Comparison of ENCODE assay signal across 13 cellular contexts in the genomic region with DNA sequence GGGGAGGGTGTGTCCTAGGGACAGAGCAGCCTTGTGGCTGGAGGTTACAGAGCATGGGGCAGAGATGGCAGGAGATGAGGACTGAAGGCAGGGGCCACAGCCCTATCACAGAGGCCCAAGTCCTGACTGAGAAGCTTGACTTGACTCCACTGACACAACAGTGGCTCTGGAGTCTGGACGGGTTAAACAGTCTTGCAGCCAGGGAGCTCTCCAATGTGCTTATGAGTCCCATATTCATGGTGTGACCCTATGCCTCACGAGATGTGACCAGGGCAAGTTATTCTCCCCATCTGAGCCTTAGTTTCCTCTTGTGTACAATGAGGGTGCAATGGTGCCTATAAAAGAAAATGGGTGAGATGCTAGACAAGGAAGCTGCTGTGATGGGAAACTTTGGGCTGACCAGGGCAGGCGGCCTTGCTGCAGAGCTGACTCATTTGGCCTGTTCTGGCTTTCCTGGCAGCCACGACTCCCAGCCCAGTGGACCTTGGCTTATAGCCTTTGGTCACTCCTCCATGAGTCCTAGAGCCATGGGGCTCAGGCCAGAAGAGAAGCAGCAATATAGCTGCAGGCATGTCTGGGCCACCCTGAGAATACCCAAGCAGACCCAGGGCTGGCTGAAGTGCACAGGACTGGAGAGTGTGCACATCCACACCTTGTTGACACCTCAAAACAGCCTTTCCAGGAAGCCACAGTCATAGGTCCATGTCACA. TPM values are rescaled to one million over a fixed set of nuclear protein-coding genes. Genes with fewer than 3 reads are reported as not detected.
DNase-seq lines count a peak whose midpoint lies in the region; ATAC-seq and TF ChIP-seq lines count a peak whose summit lies in the region.
"Had no signal": no experiment of that assay in that cellular context is flagged by ENCODE, and none has a peak within 500 bp of the region (broad histone marks: within the 10 kb centered on the region; RNA-seq: fewer than 3 reads in every experiment).

No MANE protein-coding gene starts in this region.

- intact Hi-C loops in activated CD8-positive, alpha-beta T cell treated with anti-CD3 and anti-CD28 coated beads for 36 hours (cut with micrococcal nuclease) = loop anchor here (2.0 kb wide), 1 partner anchor 87 kb away; no protein-coding TSS in a partner anchor

- no peak overlapping the region for H3K4me3 ChIP-seq in thoracic aorta
- H3K4me3 ChIP-seq: BLaER1, upper lobe of right lung had no signal

- no peak overlapping the region for H3K4me3 Mint-ChIP-seq in activated naive CD8-positive, alpha-beta T cell treated with anti-CD3 and anti-CD28 coated beads, Interleukin-2, amount 10 ng/mL, durations not matched to agents 7 days and 5 days
- H3K4me3 Mint-ChIP-seq in activated naive CD8-positive, alpha-beta T cell treated with anti-CD3 and anti-CD28 coated beads, Interleukin-2, amount 50 U/mL, for 24 hours = no peak overlapping the region
- no peak overlapping the region for H3K4me3 Mint-ChIP-seq in activated CD8-positive, alpha-beta T cell treated with anti-CD3 and anti-CD28 coated beads for 36 hours
- H3K4me3 Mint-ChIP-seq in immature natural killer cell = peak overlapping the region; percentile 63 to 79 (median 71)
- H3K4me3 Mint-ChIP-seq in activated T-cell treated with anti-CD3 and anti-CD28 coated beads, Interleukin-2, amount 50 U/mL, for 4 hours = no peak overlapping the region

- CTCF ChIA-PET in activated CD8-positive, alpha-beta T cell treated with anti-CD3 and anti-CD28 coated beads for 36 hours (lab: Charles Lee) = interaction anchor here (1.6 to 2.0 kb wide), 2 partner anchors 12 to 132 kb away, joined by 4 to 10 read pairs; no protein-coding TSS in a partner anchor

- TF ChIP-seq CTCF in activated CD8-positive, alpha-beta T cell treated with anti-CD3 and anti-CD28 coated beads for 36 hours (IDR thresholded peaks at IDR 0.05) = no peak
- TF ChIP-seq CTCF in thoracic aorta (IDR thresholded peaks at IDR 0.05) = no peak

- POLR2A ChIA-PET in activated naive CD8-positive, alpha-beta T cell treated with anti-CD3 and anti-CD28 coated beads, Interleukin-2, amount 10 ng/mL, durations not matched to agents 7 days and 5 days (lab: Charles Lee) = no interaction called here
- POLR2A ChIA-PET in activated CD8-positive, alpha-beta T cell treated with anti-CD3 and anti-CD28 coated beads for 36 hours (lab: Charles Lee) = no interaction called here

- ATAC-seq in activated naive CD8-positive, alpha-beta T cell treated with anti-CD3 and anti-CD28 coated beads, Interleukin-2, amount 10 ng/mL, durations not matched to agents 7 days and 5 days (ENCODE audit: low read depth) = no peak
- ATAC-seq in activated naive CD8-positive, alpha-beta T cell treated with anti-CD3 and anti-CD28 coated beads, Interleukin-2, amount 50 U/mL, for 24 hours = no peak
- no peak for ATAC-seq in activated CD8-positive, alpha-beta T cell treated with anti-CD3 and anti-CD28 coated beads for 36 hours
- peak; percentile 16 for ATAC-seq in thoracic aorta (ENCODE audit: insufficient number of reproducible peaks, low FRiP score, low read depth)
- ATAC-seq in GM21447 (IDR thresholded peaks at IDR 0.05; ENCODE audit: unreplicated experiment) = no peak
- ATAC-seq in activated T-cell treated with anti-CD3 and anti-CD28 coated beads, Interleukin-2, amount 50 U/mL, for 4 hours = no peak
- ATAC-seq: upper lobe of right lung had no signal

- no peaks in the 10 kb centered on the region for H3K9me3 Mint-ChIP-seq in activated naive CD8-positive, alpha-beta T cell treated with anti-CD3 and anti-CD28 coated beads, Interleukin-2, amount 10 ng/mL, durations not matched to agents 7 days and 5 days
- no peaks in the 10 kb centered on the region for H3K9me3 Mint-ChIP-seq in activated naive CD8-positive, alpha-beta T cell treated with anti-CD3 and anti-CD28 coated beads, Interleukin-2, amount 50 U/mL, for 24 hours
- no peaks in the 10 kb centered on the region for H3K9me3 Mint-ChIP-seq in activated CD8-positive, alpha-beta T cell treated with anti-CD3 and anti-CD28 coated beads for 36 hours
- no peaks in the 10 kb centered on the region for H3K9me3 Mint-ChIP-seq in immature natural killer cell
- no peaks in the 10 kb centered on the region for H3K9me3 Mint-ChIP-seq in activated T-cell treated with anti-CD3 and anti-CD28 coated beads, Interleukin-2, amount 50 U/mL, for 4 hours

- H3K36me3 Mint-ChIP-seq in activated naive CD8-positive, alpha-beta T cell treated with anti-CD3 and anti-CD28 coated beads, Interleukin-2, amount 10 ng/mL, durations not matched to agents 7 days and 5 days = no peaks in the 10 kb centered on the region
- no peaks in the 10 kb centered on the region for H3K36me3 Mint-ChIP-seq in activated naive CD8-positive, alpha-beta T cell treated with anti-CD3 and anti-CD28 coated beads, Interleukin-2, amount 50 U/mL, for 24 hours (ENCODE audit: low read depth)
- H3K36me3 Mint-ChIP-seq in activated CD8-positive, alpha-beta T cell treated with anti-CD3 and anti-CD28 coated beads for 36 hours (ENCODE audit: low read depth) = no peaks in the 10 kb centered on the region
- H3K36me3 Mint-ChIP-seq in immature natural killer cell = no peaks in the 10 kb centered on the region
- H3K36me3 Mint-ChIP-seq in activated T-cell treated with anti-CD3 and anti-CD28 coated beads, Interleukin-2, amount 50 U/mL, for 4 hours (ENCODE audit: insufficient read depth) = no peaks in the 10 kb centered on the region

- no peak overlapping the region for H3K27ac ChIP-seq in thoracic aorta
- H3K27ac ChIP-seq: BLaER1, upper lobe of right lung, WERI-Rb-1 had no signal

- peaks cover 6 to 27% of the 10 kb centered on the region in 2 donors for H3K4me1 ChIP-seq in thoracic aorta (ENCODE audit: control insufficient read depth in 1 of 2, low read depth in 2 of 2)

- H3K4me1 Mint-ChIP-seq in activated naive CD8-positive, alpha-beta T cell treated with anti-CD3 and anti-CD28 coated beads, Interleukin-2, amount 10 ng/mL, durations not matched to agents 7 days and 5 days = peaks cover 50% of the 10 kb centered on the region
- peaks cover 47% of the 10 kb centered on the region for H3K4me1 Mint-ChIP-seq in activated naive CD8-positive, alpha-beta T cell treated with anti-CD3 and anti-CD28 coated beads, Interleukin-2, amount 50 U/mL, for 24 hours
- peaks cover 42% of the 10 kb centered on the region for H3K4me1 Mint-ChIP-seq in activated CD8-positive, alpha-beta T cell treated with anti-CD3 and anti-CD28 coated beads for 36 hours (ENCODE audit: low read depth)
- peaks cover 81 to 88% of the 10 kb centered on the region in 2 donors for H3K4me1 Mint-ChIP-seq in immature natural killer cell
- H3K4me1 Mint-ChIP-seq in activated T-cell treated with anti-CD3 and anti-CD28 coated beads, Interleukin-2, amount 50 U/mL, for 4 hours (ENCODE audit: low read depth) = peaks cover 47% of the 10 kb centered on the region

- DNase-seq in activated naive CD8-positive, alpha-beta T cell treated with anti-CD3 and anti-CD28 coated beads, Interleukin-2, amount 10 ng/mL, durations not matched to agents 7 days and 5 days = no peak
- no peak for DNase-seq in activated naive CD8-positive, alpha-beta T cell treated with anti-CD3 and anti-CD28 coated beads, Interleukin-2, amount 50 U/mL, for 24 hours
- DNase-seq in activated CD8-positive, alpha-beta T cell treated with anti-CD3 and anti-CD28 coated beads for 36 hours = no peak
- DNase-seq in immature natural killer cell (no peak), thoracic aorta (ENCODE audit: low spot score) (no peak), amygdala (lab: John Stamatoyannopoulos, UW) (no peak)
- DNase-seq in activated T-cell treated with anti-CD3 and anti-CD28 coated beads, Interleukin-2, amount 50 U/mL, for 4 hours = no peak
- DNase-seq: NCI-H187, OCI-M1, upper lobe of right lung, WERI-Rb-1 had no signal

- H3K36me3 ChIP-seq in thoracic aorta = no peaks in the 10 kb centered on the region
- H3K36me3 ChIP-seq: BLaER1, upper lobe of right lung, WERI-Rb-1 had no signal

- no peaks in the 10 kb centered on the region for H3K9me3 ChIP-seq in thoracic aorta
- H3K9me3 ChIP-seq: BLaER1, upper lobe of right lung had no signal

- no peaks in the 10 kb centered on the region for H3K27me3 ChIP-seq in thoracic aorta (replicated peaks; ENCODE audit: insufficient read depth)
- H3K27me3 ChIP-seq: BLaER1 had no signal

- peak overlapping the region; percentile 60 for H3K27ac Mint-ChIP-seq in activated naive CD8-positive, alpha-beta T cell treated with anti-CD3 and anti-CD28 coated beads, Interleukin-2, amount 10 ng/mL, durations not matched to agents 7 days and 5 days
- no peak overlapping the region for H3K27ac Mint-ChIP-seq in activated naive CD8-positive, alpha-beta T cell treated with anti-CD3 and anti-CD28 coated beads, Interleukin-2, amount 50 U/mL, for 24 hours
- peak overlapping the region; percentile 46 for H3K27ac Mint-ChIP-seq in activated CD8-positive, alpha-beta T cell treated with anti-CD3 and anti-CD28 coated beads for 36 hours
- peak overlapping the region; percentile 92 to 96 (median 94) for H3K27ac Mint-ChIP-seq in immature natural killer cell

- no peaks in the 10 kb centered on the region for H3K27me3 Mint-ChIP-seq in activated naive CD8-positive, alpha-beta T cell treated with anti-CD3 and anti-CD28 coated beads, Interleukin-2, amount 10 ng/mL, durations not matched to agents 7 days and 5 days
- H3K27me3 Mint-ChIP-seq in activated naive CD8-positive, alpha-beta T cell treated with anti-CD3 and anti-CD28 coated beads, Interleukin-2, amount 50 U/mL, for 24 hours = no peaks in the 10 kb centered on the region
- H3K27me3 Mint-ChIP-seq in activated CD8-positive, alpha-beta T cell treated with anti-CD3 and anti-CD28 coated beads for 36 hours = no peaks in the 10 kb centered on the region
- peaks cover 0 to 7% (median 2%) of the 10 kb centered on the region in 3 donors for H3K27me3 Mint-ChIP-seq in immature natural killer cell (ENCODE audit: low read depth in 3 of 3)
- H3K27me3 Mint-ChIP-seq in activated T-cell treated with anti-CD3 and anti-CD28 coated beads, Interleukin-2, amount 50 U/mL, for 4 hours (ENCODE audit: low read depth) = no peaks in the 10 kb centered on the region

RNA-seq across cellular contexts. Expression of a gene that starts 2.8 kb away (rescaled TPM):
- 10 to 100 TPM in 1 of 2 experiments, 1 to 10 TPM in 1; 9.0 to 10.1 TPM for total RNA-seq in activated naive CD8-positive, alpha-beta T cell treated with anti-CD3 and anti-CD28 coated beads, Interleukin-2, amount 10 ng/mL, durations not matched to agents 7 days and 5 days
- total RNA-seq in activated CD8-positive, alpha-beta T cell treated with anti-CD3 and anti-CD28 coated beads for 36 hours = 1 to 10 TPM; 3.3 to 3.5 TPM
- 10 to 100 TPM in 1 of 3 donors, 1 to 10 TPM in 2; 5.2 to 13.7 (median 5.6) TPM for polyA plus RNA-seq in immature natural killer cell
- under 1 TPM in 1 of 2 donors, not detected in 1; 0.63 TPM for total RNA-seq in thoracic aorta
- total RNA-seq in activated T-cell treated with anti-CD3 and anti-CD28 coated beads, Interleukin-2, amount 50 U/mL, for 4 hours = 1 to 10 TPM; 1.9 to 2.8 (median 2.0) TPM

RNA-seq across cellular contexts. Expression of a gene that starts 39.6 kb away (rescaled TPM):
- total RNA-seq in activated naive CD8-positive, alpha-beta T cell treated with anti-CD3 and anti-CD28 coated beads, Interleukin-2, amount 10 ng/mL, durations not matched to agents 7 days and 5 days = 1 to 10 TPM; 3.9 to 4.3 TPM
- total RNA-seq in activated CD8-positive, alpha-beta T cell treated with anti-CD3 and anti-CD28 coated beads for 36 hours = 1 to 10 TPM; 6.0 to 6.7 TPM
- polyA plus RNA-seq in immature natural killer cell = 1 to 10 TPM in 2 of 3 donors, under 1 TPM in 1; 0.89 to 4.0 (median 3.3) TPM
- total RNA-seq in thoracic aorta = 1 to 10 TPM; 2.8 to 3.1 TPM
- 1 to 10 TPM; 5.5 to 7.9 (median 6.1) TPM for total RNA-seq in activated T-cell treated with anti-CD3 and anti-CD28 coated beads, Interleukin-2, amount 50 U/mL, for 4 hours

Comparison
In these comparisons a context has a peak if more than half of its experiments do, and no peak if none do; other contexts are left out.
1. H3K4me3 Mint-ChIP-seq: peak in immature natural killer cell (5 of 5); none in activated naive CD8-positive, alpha-beta T cell treated with anti-CD3 and anti-CD28 coated beads, Interleukin-2, amount 10 ng/mL, durations not matched to agents 7 days and 5 days (single experiment), activated naive CD8-positive, alpha-beta T cell treated with anti-CD3 and anti-CD28 coated beads, Interleukin-2, amount 50 U/mL, for 24 hours (single experiment), activated CD8-positive, alpha-beta T cell treated with anti-CD3 and anti-CD28 coated beads for 36 hours (single experiment) and activated T-cell treated with anti-CD3 and anti-CD28 coated beads, Interleukin-2, amount 50 U/mL, for 4 hours (single experiment).